17 cellular contexts compared by ENCODE assay signal in genomic region chr5:124034301-124034700, GRCh38.
DNase-seq lines count a peak whose midpoint lies in the region; TF ChIP-seq lines count a peak whose summit lies in the region.
"Had no signal": no experiment of that assay in that cellular context is flagged by ENCODE, and none has a peak within 500 bp of the region (broad histone marks: within the 10 kb centered on the region; RNA-seq: fewer than 3 reads in every experiment).

No MANE protein-coding gene starts in this region.

- in situ Hi-C loops in KBM-7 (cut with MboI; ENCODE audit: low pct_unique_long_range_greater_than_20kb, low sequenced_read_pairs): no loop called here

- TF ChIP-seq EP300 in tibial nerve (IDR thresholded peaks at IDR 0.05): no peak

- H3K4me3 ChIP-seq in SU-DHL-6 (ENCODE audit: insufficient read depth, low read length, poor library complexity, severe bottlenecking) (peak overlapping the region; percentile 8), tibial nerve (no peak overlapping the region)
- H3K4me3 ChIP-seq: PC-9, SJCRH30 had no signal

- DNase-seq in KBM-7 (peak; percentile 36), medulla oblongata (ENCODE audit: extremely low spot score) (peak; percentile 54), superior temporal gyrus (ENCODE audit: extremely low spot score) (peak; percentile 13), tibial nerve (ENCODE audit: low spot score in 2 of 2) (no peak), hypothalamus (lab: John Stamatoyannopoulos, UW) (no peak)
- no peak for DNase-seq in stimulated activated naive CD4-positive, alpha-beta T cell treated with Interleukin-2 at 50 U/mL for 16 hours (lab: John Stamatoyannopoulos, UW)
- DNase-seq: ACHN; BE2C; CD8-positive, alpha-beta T cell; DMS79 treated with DMSO at 0.1 percent for 48 hours; NCI-H1092; NCI-H2227 treated with DMSO at 0.1 percent for 48 hours; NCI-H524 treated with DMSO at 0.1 percent for 48 hours; PC-9; SJCRH30 had no signal

- 50 to 71% methylated on average over 3 of the region's 3 CpGs for WGBS in tibial nerve, 2 donors

- H2AFZ ChIP-seq in SU-DHL-6 (ENCODE audit: low read depth, low read length, severe bottlenecking): peak overlapping the region; percentile 76
- H2AFZ ChIP-seq: PC-9 had no signal

- H3K27me3 ChIP-seq in SU-DHL-6 (ENCODE audit: low read length) (no peaks in the 10 kb centered on the region), tibial nerve (no peaks in the 10 kb centered on the region)
- H3K27me3 ChIP-seq: BE2C, SJCRH30 had no signal

- peak overlapping the region; percentile 51 for H3K9ac ChIP-seq in SU-DHL-6 (ENCODE audit: low read length)
- H3K9ac ChIP-seq: KMS-11 had no signal

- no peak for TF ChIP-seq POLR2A in tibial nerve (IDR thresholded peaks at IDR 0.05)

- TF ChIP-seq CTCF in SU-DHL-6 (IDR thresholded peaks at IDR 0.05; ENCODE audit: insufficient read depth, low read length, poor library complexity, severe bottlenecking) (no peak), tibial nerve (IDR thresholded peaks at IDR 0.05) (no peak)

- H3K9me2 ChIP-seq in SU-DHL-6 (replicated peaks; ENCODE audit: insufficient read depth, low read length): no peaks in the 10 kb centered on the region

- peaks cover 26% of the 10 kb centered on the region for H3F3A ChIP-seq in SU-DHL-6 (ENCODE audit: insufficient read depth)

- H3K27ac ChIP-seq in SU-DHL-6 (ENCODE audit: low read depth, low read length): peak overlapping the region; percentile 95
- no peak overlapping the region for H3K27ac ChIP-seq in tibial nerve
- H3K27ac ChIP-seq: KMS-11, PC-9, SJCRH30 had no signal

- H3K9me3 ChIP-seq in SU-DHL-6 (ENCODE audit: insufficient read depth, low read length) (no peaks in the 10 kb centered on the region), tibial nerve (no peaks in the 10 kb centered on the region)
- H3K9me3 ChIP-seq: BE2C, SJCRH30 had no signal

- H3K4me2 ChIP-seq in SU-DHL-6 (ENCODE audit: low read depth, low read length, poor library complexity, severe bottlenecking): peak overlapping the region; percentile 70
- H3K4me2 ChIP-seq: KMS-11, PC-9 had no signal

- H3K36me3 ChIP-seq in SU-DHL-6 (ENCODE audit: low read length) (no peaks in the 10 kb centered on the region; the same call in 1 of the 2 replicates), tibial nerve (no peaks in the 10 kb centered on the region)
- H3K36me3 ChIP-seq: BE2C, SJCRH30 had no signal

- H4K20me1 ChIP-seq in SU-DHL-6 (ENCODE audit: low read depth, low read length): no peaks in the 10 kb centered on the region

- no peaks in the 10 kb centered on the region for H3K79me2 ChIP-seq in SU-DHL-6 (ENCODE audit: insufficient read depth, low read length)

- peaks cover 0 to 6% (median 3%) of the 10 kb centered on the region in 4 donors for H3K4me1 ChIP-seq in tibial nerve
- H3K4me1 ChIP-seq: SJCRH30 had no signal

Comparison
In these comparisons a context has a peak if more than half of its experiments do, and no peak if none do; other contexts are left out.
1. DNase-seq: peak in KBM-7 (single experiment), medulla oblongata (single experiment) and superior temporal gyrus (single experiment); none in tibial nerve (0 of 2), hypothalamus (0 of 51) and stimulated activated naive CD4-positive, alpha-beta T cell treated with Interleukin-2 at 50 U/mL for 16 hours (single experiment).